Comparison of ENCODE assay signal across 20 cellular contexts in genomic region chr4:123024710-123025109, GRCh38.
DNase-seq lines count a peak whose midpoint lies in the region; ATAC-seq, FAIRE-seq and TF ChIP-seq lines count a peak whose summit lies in the region.
"Had no signal": no experiment of that assay in that cellular context is flagged by ENCODE, and none has a peak within 500 bp of the region (broad histone marks: within the 10 kb centered on the region; RNA-seq: fewer than 3 reads in every experiment).

No MANE protein-coding gene starts in this region.

- ATAC-seq in heart left ventricle: peak in 3 of 4 donors; percentile 26 to 59 (median 41)
- no peak for ATAC-seq in left colon
- ATAC-seq: A549, PC-3 had no signal

- 26 to 30% (median 29%) methylated on average over 6 of the region's 6 CpGs for WGBS in heart left ventricle, 4 donors

- TF ChIP-seq POLR2A in heart left ventricle (IDR thresholded peaks at IDR 0.05) (no peak), NB4 (IDR thresholded peaks at IDR 0.05; ENCODE audit: extremely low read depth, insufficient read length) (no peak), endothelial cell of umbilical vein (IDR thresholded peaks at IDR 0.05; ENCODE audit: low read depth, low read length) (no peak)

- no peak overlapping the region for H2AFZ ChIP-seq in endothelial cell of umbilical vein (ENCODE audit: low read depth, low read length)

- H3K27ac Mint-ChIP-seq in neural crest cell (ENCODE audit: unreplicated experiment): peak overlapping the region; percentile 35
- H3K27ac Mint-ChIP-seq in activated CD4-positive, alpha-beta memory T cell treated with anti-CD3 and anti-CD28 coated beads for 36 hours: no peak overlapping the region

- no peaks in the 10 kb centered on the region for H3K9me1 ChIP-seq in endothelial cell of umbilical vein (replicated peaks; ENCODE audit: control insufficient read depth, extremely low read depth, insufficient read depth, low read length)

- no peaks in the 10 kb centered on the region for H3K79me2 ChIP-seq in endothelial cell of umbilical vein (ENCODE audit: control insufficient read depth, insufficient read depth, low read length)

- no peaks in the 10 kb centered on the region for H4K20me1 ChIP-seq in endothelial cell of umbilical vein (replicated peaks; ENCODE audit: control insufficient read depth, extremely low read depth, insufficient read depth, low read length)
- H4K20me1 ChIP-seq: BLaER1 had no signal

- DNase-seq in heart left ventricle (no peak), right atrium auricular region (ENCODE audit: low spot score) (no peak), NB4 (ENCODE audit: low read depth) (peak; percentile 2), endothelial cell of umbilical vein (ENCODE audit: low read depth, low spot score) (peak; percentile 28), neural crest cell (ENCODE audit: low read depth, low spot score) (no peak), left colon (no peak)
- no peak for DNase-seq in activated CD4-positive, alpha-beta memory T cell treated with anti-CD3 and anti-CD28 coated beads for 36 hours
- DNase-seq: CD4-positive, alpha-beta memory T cell; DMS153; NCI-H1105 treated with DMSO at 0.1 percent for 48 hours; NCI-H1694; NCI-H510A treated with DMSO at 0.1 percent for 48 hours; NCI-H82; PC-3; RPMI8226; SJCRH30 had no signal

- dilution Hi-C loops in endothelial cell of umbilical vein (cut with MboI; ENCODE audit: extremely low pct_ligation_motif_present, low sequenced_read_pairs): no loop called here

- H3K27ac ChIP-seq in heart left ventricle: no peak overlapping the region
- no peak overlapping the region for H3K27ac ChIP-seq in right atrium auricular region
- H3K27ac ChIP-seq in endothelial cell of umbilical vein (ENCODE audit: insufficient read depth, low read depth, low read length): no peak overlapping the region
- H3K27ac ChIP-seq: A549, BLaER1, SJCRH30 had no signal

- peaks cover 41% of the 10 kb centered on the region for H3K36me3 Mint-ChIP-seq in neural crest cell (ENCODE audit: low read depth)
- H3K36me3 Mint-ChIP-seq in activated CD4-positive, alpha-beta memory T cell treated with anti-CD3 and anti-CD28 coated beads for 36 hours: peaks cover 25% of the 10 kb centered on the region

- H3K4me1 Mint-ChIP-seq in neural crest cell: peaks cover 28% of the 10 kb centered on the region
- H3K4me1 Mint-ChIP-seq in activated CD4-positive, alpha-beta memory T cell treated with anti-CD3 and anti-CD28 coated beads for 36 hours (ENCODE audit: low read depth): peaks cover 4% of the 10 kb centered on the region

- POLR2A ChIA-PET in endothelial cell of umbilical vein (lab: Charles Lee): no interaction called here
- POLR2A ChIA-PET in activated CD4-positive, alpha-beta memory T cell treated with anti-CD3 and anti-CD28 coated beads for 36 hours (lab: Charles Lee): no interaction called here

- H3K4me2 ChIP-seq in endothelial cell of umbilical vein (ENCODE audit: insufficient read depth, low read length): no peak overlapping the region
- H3K4me2 ChIP-seq: A549, BLaER1 had no signal

- TF ChIP-seq CTCF in heart left ventricle (IDR thresholded peaks at IDR 0.05) (no peak), right atrium auricular region (IDR thresholded peaks at IDR 0.05) (no peak), NB4 (IDR thresholded peaks at IDR 0.05; ENCODE audit: low read depth, low read length) (no peak), endothelial cell of umbilical vein (IDR thresholded peaks at IDR 0.05; ENCODE audit: extremely low read depth in 1 of 2, insufficient read depth in 1 of 2, low read depth in 1 of 2, low read length in 2 of 2) (no peak), neural crest cell (conservative IDR thresholded peaks at IDR 0.05) (no peak)

- peaks cover 0 to 9% (median 0%) of the 10 kb centered on the region in 12 donors for H3K4me1 ChIP-seq in heart left ventricle
- no peaks in the 10 kb centered on the region for H3K4me1 ChIP-seq in right atrium auricular region
- H3K4me1 ChIP-seq in endothelial cell of umbilical vein (ENCODE audit: control insufficient read depth, extremely low read depth, insufficient read depth, low read length): peaks cover 24% of the 10 kb centered on the region
- H3K4me1 ChIP-seq: A549 had no signal

- peak; percentile 55 for FAIRE-seq in endothelial cell of umbilical vein (lab: Jason Lieb, UNC)
- FAIRE-seq: A549, GM12891, H1 had no signal

- H3K9me3 ChIP-seq in heart left ventricle (no peaks in the 10 kb centered on the region), right atrium auricular region (no peaks in the 10 kb centered on the region), endothelial cell of umbilical vein (replicated peaks; ENCODE audit: control insufficient read depth, insufficient read depth, low read length) (no peaks in the 10 kb centered on the region)
- H3K9me3 ChIP-seq: A549, BLaER1 had no signal

- no peaks in the 10 kb centered on the region for H3K27me3 ChIP-seq in heart left ventricle
- no peaks in the 10 kb centered on the region for H3K27me3 ChIP-seq in right atrium auricular region
- H3K27me3 ChIP-seq in endothelial cell of umbilical vein (ENCODE audit: control insufficient read depth in 2 of 2, insufficient read depth in 2 of 2, low read length in 2 of 2): no peaks in the 10 kb centered on the region
- H3K27me3 ChIP-seq: BLaER1, SJCRH30 had no signal

- intact Hi-C loops in heart left ventricle (cut with DNase I) (no loop called here), endothelial cell of umbilical vein (cut with micrococcal nuclease) (no loop called here), left colon (cut with DNase I, micrococcal nuclease) (no loop called here)
- intact Hi-C loops in activated CD4-positive, alpha-beta memory T cell treated with anti-CD3 and anti-CD28 coated beads for 36 hours (cut with micrococcal nuclease): no loop called here

- peak overlapping the region; percentile 10 for H3K4me3 Mint-ChIP-seq in neural crest cell
- no peak overlapping the region for H3K4me3 Mint-ChIP-seq in activated CD4-positive, alpha-beta memory T cell treated with anti-CD3 and anti-CD28 coated beads for 36 hours
- H3K4me3 Mint-ChIP-seq: CD4-positive, alpha-beta memory T cell had no signal

- H3K9me3 Mint-ChIP-seq in neural crest cell: peaks cover 7% of the 10 kb centered on the region
- no peaks in the 10 kb centered on the region for H3K9me3 Mint-ChIP-seq in activated CD4-positive, alpha-beta memory T cell treated with anti-CD3 and anti-CD28 coated beads for 36 hours

- H3K36me3 ChIP-seq in heart left ventricle (peaks cover 0 to 15% (median 6%) of the 10 kb centered on the region in 9 donors), right atrium auricular region (no peaks in the 10 kb centered on the region), endothelial cell of umbilical vein (ENCODE audit: control insufficient read depth in 2 of 2, extremely low read depth in 1 of 2, insufficient read depth in 2 of 2, low read length in 2 of 2) (no peaks in the 10 kb centered on the region)

- CTCF ChIA-PET in endothelial cell of umbilical vein (lab: Charles Lee): no interaction called here
- CTCF ChIA-PET in activated CD4-positive, alpha-beta memory T cell treated with anti-CD3 and anti-CD28 coated beads for 36 hours (lab: Charles Lee): no interaction called here

- BruUV-seq in endothelial cell of umbilical vein (replicated peaks; lab: Mats Ljungman, UMichigan): no TSS peak

- H3K9ac ChIP-seq in endothelial cell of umbilical vein (replicated peaks; ENCODE audit: extremely low read depth, insufficient read depth, low read length): no peak overlapping the region
- H3K9ac ChIP-seq: BLaER1 had no signal

- no peak overlapping the region for H3K4me3 ChIP-seq in heart left ventricle
- no peak overlapping the region for H3K4me3 ChIP-seq in right atrium auricular region
- H3K4me3 ChIP-seq in NB4 (ENCODE audit: low read depth, low read length): no peak overlapping the region
- H3K4me3 ChIP-seq in endothelial cell of umbilical vein (replicated peaks in 1 of 3; ENCODE audit: insufficient read depth in 1 of 3, low read depth in 1 of 3, low read length in 3 of 3): no peak overlapping the region
- H3K4me3 ChIP-seq: A549, BLaER1, SJCRH30 had no signal

- H3K27me3 Mint-ChIP-seq in neural crest cell (ENCODE audit: low read depth): no peaks in the 10 kb centered on the region
- H3K27me3 Mint-ChIP-seq in activated CD4-positive, alpha-beta memory T cell treated with anti-CD3 and anti-CD28 coated beads for 36 hours: no peaks in the 10 kb centered on the region
- H3K27me3 Mint-ChIP-seq: CD4-positive, alpha-beta memory T cell had no signal

TF ChIP-seq in endothelial cell of umbilical vein, 7 proteins besides CTCF, POLR2A, EP300 and RAD21:
- no peak for TF ChIP-seq MAX (IDR thresholded peaks at IDR 0.05; ENCODE audit: insufficient read depth, insufficient read length)
- TF ChIP-seq MYC (IDR thresholded peaks at IDR 0.05; ENCODE audit: low read depth, low read length): no peak
- no peak for TF ChIP-seq JUN (IDR thresholded peaks at IDR 0.05; ENCODE audit: borderline replicate concordance, insufficient read depth, insufficient read length, low read depth)
- TF ChIP-seq POLR2AphosphoS5 (IDR thresholded peaks at IDR 0.05; ENCODE audit: insufficient read depth, low read depth, low read length): no peak
- no peak for TF ChIP-seq EZH2 (IDR thresholded peaks at IDR 0.05; ENCODE audit: borderline replicate concordance, low read depth, low read length, severe bottlenecking)
- no peak for TF ChIP-seq GATA2 (IDR thresholded peaks at IDR 0.05; ENCODE audit: insufficient read depth, insufficient read length, low read depth, low read length)

Comparison
In these comparisons a context has a peak if more than half of its experiments do, and no peak if none do; other contexts are left out.
1. DNase-seq: peak in NB4 (single experiment) and endothelial cell of umbilical vein (single experiment); none in heart left ventricle (0 of 5), right atrium auricular region (single experiment), neural crest cell (single experiment), left colon (0 of 2) and activated CD4-positive, alpha-beta memory T cell treated with anti-CD3 and anti-CD28 coated beads for 36 hours (single experiment).